Comparison of ENCODE assay signal across 17 cellular contexts in genomic region chr1:59417406-59417805, GRCh38.
DNase-seq lines count a peak whose midpoint lies in the region; ATAC-seq, FAIRE-seq and TF ChIP-seq lines count a peak whose summit lies in the region.
"Had no signal": no experiment of that assay in that cellular context is flagged by ENCODE, and none has a peak within 500 bp of the region (broad histone marks: within the 10 kb centered on the region; RNA-seq: fewer than 3 reads in every experiment).

No MANE protein-coding gene starts in this region.

- H2AFZ ChIP-seq in keratinocyte (ENCODE audit: control insufficient read depth, low read length), result no peak overlapping the region

- POLR2A ChIA-PET in HEK293 (lab: Yijun Ruan, JAX), result no interaction called here

- CTCF ChIA-PET in HEK293 (lab: Yijun Ruan, JAX), result no interaction called here

- DNase-seq in NCI-H226 (peak; percentile 29), keratinocyte (ENCODE audit: low read depth, low spot score) (no peak)
- DNase-seq: AML-193; Caco-2; CD4-positive, alpha-beta T cell; GDM1; H9 had no signal

- ATAC-seq in GM19452 (IDR thresholded peaks at IDR 0.05; ENCODE audit: unreplicated experiment) (no peak), GM21723 (IDR thresholded peaks at IDR 0.05; ENCODE audit: unreplicated experiment) (no peak), GM19351 (IDR thresholded peaks at IDR 0.05; ENCODE audit: unreplicated experiment) (no peak)
- ATAC-seq: A549 had no signal

- H3K79me2 ChIP-seq in keratinocyte (ENCODE audit: control insufficient read depth, insufficient read depth, low read length), result no peaks in the 10 kb centered on the region

- dilution Hi-C loops in keratinocyte (cut with MboI; ENCODE audit: extremely low pct_ligation_motif_present, low sequenced_read_pairs), result no loop called here

- H3K4me1 ChIP-seq in HEK293 (ENCODE audit: control insufficient read depth, insufficient read depth, low read length) (no peaks in the 10 kb centered on the region), keratinocyte (ENCODE audit: control insufficient read depth, extremely low read depth, insufficient read depth, low read length) (no peaks in the 10 kb centered on the region)
- H3K4me1 ChIP-seq: A549, Caco-2 had no signal

- FAIRE-seq in keratinocyte (lab: Jason Lieb, UNC), result peak; percentile 60
- FAIRE-seq: A549, D721Med, GM12892, GM18507, H1 had no signal

- H4K20me1 ChIP-seq in keratinocyte (ENCODE audit: control insufficient read depth, extremely low read depth, insufficient read depth, low read length), result no peaks in the 10 kb centered on the region

- no peaks in the 10 kb centered on the region for H3K9me1 ChIP-seq in keratinocyte (ENCODE audit: control insufficient read depth, extremely low read depth, insufficient read depth, low read length)

- H3K27ac ChIP-seq in HEK293 (ENCODE audit: extremely low read depth, low read depth, low read length) (no peak overlapping the region), keratinocyte (ENCODE audit: control insufficient read depth, insufficient read depth, low read length) (no peak overlapping the region)
- H3K27ac ChIP-seq: A549, C4-2B had no signal

- H3K9ac ChIP-seq in keratinocyte (ENCODE audit: control insufficient read depth, extremely low read depth, insufficient read depth, low read length), result no peak overlapping the region

- no peaks in the 10 kb centered on the region for H3K27me3 ChIP-seq in keratinocyte (ENCODE audit: control insufficient read depth, extremely low read depth, insufficient read depth, low read length)

- H3K36me3 ChIP-seq in HEK293 (ENCODE audit: control insufficient read depth in 2 of 2, insufficient read depth in 1 of 2, low read length in 2 of 2), result no peaks in the 10 kb centered on the region
- no peaks in the 10 kb centered on the region for H3K36me3 ChIP-seq in keratinocyte (ENCODE audit: control insufficient read depth in 2 of 2, extremely low read depth in 1 of 2, insufficient read depth in 2 of 2, low read length in 2 of 2)

- no peak overlapping the region for H3K4me2 ChIP-seq in keratinocyte (ENCODE audit: control insufficient read depth, extremely low read depth, insufficient read depth, low read depth, low read length)
- H3K4me2 ChIP-seq: A549 had no signal

- TF ChIP-seq CTCF in HEK293 (tag by site-specific recombination; IDR thresholded peaks at IDR 0.05), result no peak
- no peak for TF ChIP-seq CTCF in keratinocyte (optimal IDR thresholded peaks at IDR 0.05 in 1 of 3, IDR thresholded peaks at IDR 0.05 in 1 of 3, conservative IDR thresholded peaks at IDR 0.05 in 1 of 3; ENCODE audit: extremely low read depth in 1 of 3, insufficient read depth in 2 of 3, low read length in 3 of 3)

- no peaks in the 10 kb centered on the region for H3K9me3 ChIP-seq in HEK293 (ENCODE audit: control insufficient read depth, insufficient read depth, low read depth, low read length)
- no peaks in the 10 kb centered on the region for H3K9me3 ChIP-seq in keratinocyte (ENCODE audit: control insufficient read depth, low read depth, low read length)
- H3K9me3 ChIP-seq: A549, Caco-2 had no signal

- H3K4me3 ChIP-seq in HEK293 (ENCODE audit: low read depth, low read length) (no peak overlapping the region), keratinocyte (ENCODE audit: control insufficient read depth in 2 of 3, extremely low read depth in 1 of 3, insufficient read depth in 2 of 3, low read depth in 1 of 3, low read length in 3 of 3) (no peak overlapping the region)
- H3K4me3 ChIP-seq: A549 had no signal

TF ChIP-seq in HEK293, 187 proteins besides CTCF, POLR2A, EP300 and RAD21:
- TF ChIP-seq ZBTB20 (tag by site-specific recombination; IDR thresholded peaks at IDR 0.05), result no peak
- TF ChIP-seq ZNF140 (tag by site-specific recombination; IDR thresholded peaks at IDR 0.05), result peak; percentile 60; the same call in 1 of the 2 replicates
